ENCODE assay signal across 9 cellular contexts in genomic region chr1:247857069-247857985, GRCh38. TPM values are rescaled to one million over a fixed set of nuclear protein-coding genes. Genes with fewer than 3 reads are reported as not detected.
DNase-seq lines count a peak whose midpoint lies in the region; ATAC-seq and TF ChIP-seq lines count a peak whose summit lies in the region.
"Had no signal": no experiment of that assay in that cellular context is flagged by ENCODE, and none has a peak within 500 bp of the region (broad histone marks: within the 10 kb centered on the region; RNA-seq: fewer than 3 reads in every experiment).

A gene with protein sequence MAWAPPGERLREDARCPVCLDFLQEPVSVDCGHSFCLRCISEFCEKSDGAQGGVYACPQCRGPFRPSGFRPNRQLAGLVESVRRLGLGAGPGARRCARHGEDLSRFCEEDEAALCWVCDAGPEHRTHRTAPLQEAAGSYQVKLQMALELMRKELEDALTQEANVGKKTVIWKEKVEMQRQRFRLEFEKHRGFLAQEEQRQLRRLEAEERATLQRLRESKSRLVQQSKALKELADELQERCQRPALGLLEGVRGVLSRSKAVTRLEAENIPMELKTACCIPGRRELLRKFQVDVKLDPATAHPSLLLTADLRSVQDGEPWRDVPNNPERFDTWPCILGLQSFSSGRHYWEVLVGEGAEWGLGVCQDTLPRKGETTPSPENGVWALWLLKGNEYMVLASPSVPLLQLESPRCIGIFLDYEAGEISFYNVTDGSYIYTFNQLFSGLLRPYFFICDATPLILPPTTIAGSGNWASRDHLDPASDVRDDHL (plus strand): TSS chr1:247857187. CDS start chr1:247857247, 60 bp downstream.

- H3K9me2 ChIP-seq in PC-9 (ENCODE audit: insufficient read depth): no peaks in the 10 kb centered on the region

- TF ChIP-seq CTCF in PC-9 (conservative IDR thresholded peaks at IDR 0.05): no peak

- H3K4me3 Mint-ChIP-seq in activated naive CD4-positive, alpha-beta T cell treated with anti-CD3 and anti-CD28 coated beads for 36 hours: peak within 1 kb of the TSS; percentile 71
- H3K4me3 Mint-ChIP-seq in immature natural killer cell: peak within 1 kb of the TSS; percentile 77 to 88 (median 83)
- H3K4me3 Mint-ChIP-seq in stimulated activated naive CD8-positive, alpha-beta T cell treated with anti-CD3 and anti-CD28 coated beads, Interleukin-15, Interleukin-2, amounts not matched to agents 100 ng/mL and 50 ng/mL, for 24 hours: peak within 1 kb of the TSS; percentile 81

- no peaks in the 10 kb centered on the region for H3K79me2 ChIP-seq in PC-9 (ENCODE audit: low read depth)

- no peaks in the 10 kb centered on the region for H4K20me1 ChIP-seq in PC-9 (ENCODE audit: insufficient read depth)

- no peaks in the 10 kb centered on the region for H3K4me1 ChIP-seq in PC-9 (replicated peaks; ENCODE audit: insufficient read depth)

- peaks cover 2% of the 10 kb centered on the region for H3K9me3 Mint-ChIP-seq in activated naive CD4-positive, alpha-beta T cell treated with anti-CD3 and anti-CD28 coated beads for 36 hours
- H3K9me3 Mint-ChIP-seq in immature natural killer cell: no peaks in the 10 kb centered on the region
- no peaks in the 10 kb centered on the region for H3K9me3 Mint-ChIP-seq in stimulated activated naive CD8-positive, alpha-beta T cell treated with anti-CD3 and anti-CD28 coated beads, Interleukin-15, Interleukin-2, amounts not matched to agents 100 ng/mL and 50 ng/mL, for 24 hours

- no peaks in the 10 kb centered on the region for H3F3A ChIP-seq in PC-9 (ENCODE audit: insufficient read depth, low read depth)

- H3K27ac Mint-ChIP-seq in activated naive CD4-positive, alpha-beta T cell treated with anti-CD3 and anti-CD28 coated beads for 36 hours: no peak within 1 kb of the TSS
- H3K27ac Mint-ChIP-seq in immature natural killer cell: peak within 1 kb of the TSS in 2 of 6 donors; percentile 22 to 56
- no peak within 1 kb of the TSS for H3K27ac Mint-ChIP-seq in stimulated activated naive CD8-positive, alpha-beta T cell treated with anti-CD3 and anti-CD28 coated beads, Interleukin-15, Interleukin-2, amounts not matched to agents 100 ng/mL and 50 ng/mL, for 24 hours

- peak; percentile 47 for DNase-seq in activated naive CD4-positive, alpha-beta T cell treated with anti-CD3 and anti-CD28 coated beads for 36 hours
- DNase-seq in activated naive CD4-positive, alpha-beta T cell treated with Interleukin-2 at 50 U/mL for 16 hours: no peak
- DNase-seq in Kasumi-1 (lab: John Stamatoyannopoulos, UW) (peak; percentile 71 to 76), immature natural killer cell (peak; percentile 7 to 17 (median 15)), PC-9 (no peak)
- DNase-seq in activated naive CD4-positive, alpha-beta T cell treated with anti-CD3 and anti-CD28 coated beads, Interleukin-2, amount 50 U/mL, for 16 hours: peak; percentile 13

- peaks cover 62% of the 10 kb centered on the region for H3K27me3 Mint-ChIP-seq in activated naive CD4-positive, alpha-beta T cell treated with anti-CD3 and anti-CD28 coated beads for 36 hours (ENCODE audit: low read depth)
- peaks cover 7 to 14% (median 8%) of the 10 kb centered on the region in 3 donors for H3K27me3 Mint-ChIP-seq in immature natural killer cell (ENCODE audit: low read depth in 3 of 3)
- H3K27me3 Mint-ChIP-seq in stimulated activated naive CD8-positive, alpha-beta T cell treated with anti-CD3 and anti-CD28 coated beads, Interleukin-15, Interleukin-2, amounts not matched to agents 100 ng/mL and 50 ng/mL, for 24 hours: peaks cover 48% of the 10 kb centered on the region

- H3K4me1 Mint-ChIP-seq in activated naive CD4-positive, alpha-beta T cell treated with anti-CD3 and anti-CD28 coated beads for 36 hours (ENCODE audit: low read depth): peaks cover 9% of the 10 kb centered on the region
- H3K4me1 Mint-ChIP-seq in immature natural killer cell: peaks cover 8 to 17% of the 10 kb centered on the region in 2 donors
- peaks cover 15% of the 10 kb centered on the region for H3K4me1 Mint-ChIP-seq in stimulated activated naive CD8-positive, alpha-beta T cell treated with anti-CD3 and anti-CD28 coated beads, Interleukin-15, Interleukin-2, amounts not matched to agents 100 ng/mL and 50 ng/mL, for 24 hours (ENCODE audit: low read depth)

- no peak within 1 kb of the TSS for H3K4me2 ChIP-seq in PC-9

- no TSS peak for BruUV-seq in PC-9 (replicated peaks; lab: Mats Ljungman, UMichigan)

- H3K36me3 Mint-ChIP-seq in activated naive CD4-positive, alpha-beta T cell treated with anti-CD3 and anti-CD28 coated beads for 36 hours (ENCODE audit: low read depth): peaks cover 1% of the 10 kb centered on the region
- H3K36me3 Mint-ChIP-seq in immature natural killer cell: no peaks in the 10 kb centered on the region
- H3K36me3 Mint-ChIP-seq in stimulated activated naive CD8-positive, alpha-beta T cell treated with anti-CD3 and anti-CD28 coated beads, Interleukin-15, Interleukin-2, amounts not matched to agents 100 ng/mL and 50 ng/mL, for 24 hours (ENCODE audit: low read depth): no peaks in the 10 kb centered on the region

- H2AFZ ChIP-seq in PC-9: no peak within 1 kb of the TSS

- ATAC-seq in GM21737 (IDR thresholded peaks at IDR 0.05; ENCODE audit: unreplicated experiment): no peak

- H3K27ac ChIP-seq in PC-9: no peak within 1 kb of the TSS

- H3K9me3 ChIP-seq in PC-9 (ENCODE audit: insufficient read depth, low read depth): no peaks in the 10 kb centered on the region

- intact Hi-C loops in activated naive CD4-positive, alpha-beta T cell treated with anti-CD3 and anti-CD28 coated beads for 36 hours (cut with micrococcal nuclease): loop anchor here (2.0 to 5.0 kb wide), 2 partner anchors 49 to 175 kb away; no protein-coding TSS in a partner anchor
- intact Hi-C loops in PC-9 (cut with micrococcal nuclease; ENCODE audit: unreplicated experiment): no loop called here

- H3K4me3 ChIP-seq in PC-9: no peak within 1 kb of the TSS

- no peaks in the 10 kb centered on the region for H3K36me3 ChIP-seq in PC-9 (ENCODE audit: low read depth)

- H3K27me3 ChIP-seq in PC-9 (ENCODE audit: insufficient read depth, low read depth): no peaks in the 10 kb centered on the region

- CTCF ChIA-PET in activated naive CD4-positive, alpha-beta T cell treated with anti-CD3 and anti-CD28 coated beads for 36 hours (lab: Charles Lee): no interaction called here
- CTCF ChIA-PET in PC-9 (lab: Charles Lee): no interaction called here

- POLR2A ChIA-PET in PC-9 (lab: Charles Lee; ENCODE audit: unreplicated experiment): no interaction called here

RNA-seq across cellular contexts. Expression of the gene that starts here (rescaled TPM):
- under 1 TPM; 0.12 to 0.17 TPM for total RNA-seq in activated naive CD4-positive, alpha-beta T cell treated with anti-CD3 and anti-CD28 coated beads for 36 hours
- polyA plus RNA-seq in immature natural killer cell: 1 to 10 TPM; 1.1 to 2.3 (median 1.5) TPM
- not detected in 2 replicates for total RNA-seq in PC-9 (2021)
- polyA plus RNA-seq: BJ had no signal

Comparison
In these comparisons a context has a peak if more than half of its experiments do, and no peak if none do; other contexts are left out.
1. DNase-seq: peak in Kasumi-1 (2 of 2), activated naive CD4-positive, alpha-beta T cell treated with anti-CD3 and anti-CD28 coated beads, Interleukin-2, amount 50 U/mL, for 16 hours (single experiment) and immature natural killer cell (3 of 3); none in activated naive CD4-positive, alpha-beta T cell treated with Interleukin-2 at 50 U/mL for 16 hours (single experiment) and PC-9 (0 of 2).
2. Peak in DNase-seq in activated naive CD4-positive, alpha-beta T cell treated with anti-CD3 and anti-CD28 coated beads for 36 hours; RNA of the gene not detected or under 1 TPM.
3. Peak in every context shown above with its lines, with median percentiles within 50 percentile points of each other: H3K4me3 Mint-ChIP-seq.